11 cellular contexts compared by ENCODE assay signal in the genomic region with DNA sequence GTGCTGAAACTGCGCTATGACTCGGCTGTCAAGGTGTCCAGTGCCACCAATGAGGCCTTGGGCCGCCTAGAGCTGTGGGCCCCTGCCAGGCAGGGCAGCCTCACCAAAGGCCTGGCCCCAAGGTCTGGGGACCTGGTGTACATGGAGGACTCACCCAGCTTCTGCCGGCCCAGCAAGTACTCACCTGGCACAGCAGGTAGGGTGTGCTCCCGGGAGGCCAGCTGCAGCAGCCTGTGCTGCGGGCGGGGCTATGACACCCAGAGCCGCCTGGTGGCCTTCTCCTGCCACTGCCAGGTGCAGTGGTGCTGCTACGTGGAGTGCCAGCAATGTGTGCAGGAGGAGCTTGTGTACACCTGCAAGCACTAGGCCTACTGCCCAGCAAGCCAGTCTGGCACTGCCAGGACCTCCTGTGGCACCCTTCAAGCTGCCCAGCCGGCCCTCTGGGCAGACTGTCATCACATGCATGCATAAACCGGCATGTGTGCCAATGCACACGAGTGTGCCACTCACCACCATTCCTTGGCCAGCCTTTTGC. TPM values are rescaled to one million over a fixed set of nuclear protein-coding genes. Genes with fewer than 3 reads are reported as not detected.
A peak's percentile ranks its signal among the peaks of the same experiment; 100 is the strongest.
DNase-seq lines count a peak whose midpoint lies in the region; TF ChIP-seq lines count a peak whose summit lies in the region.
"Had no signal": no experiment of that assay in that cellular context is flagged by ENCODE, and none has a peak within 500 bp of the region (broad histone marks: within the 10 kb centered on the region; RNA-seq: fewer than 3 reads in every experiment).

No MANE protein-coding gene starts in this region.

- no peak overlapping the region for H3K27ac ChIP-seq in mammary epithelial cell (ENCODE audit: insufficient read depth, low read depth, low read length)

- in situ Hi-C loops in mammary epithelial cell (cut with MboI; ENCODE audit: low sequenced_read_pairs in 2 of 2), result no loop called here

- intact Hi-C loops in mammary epithelial cell (cut with micrococcal nuclease), result no loop called here

- H3K9ac ChIP-seq in mammary epithelial cell (ENCODE audit: insufficient read depth, low read length), result no peak overlapping the region

- no peaks in the 10 kb centered on the region for H3K4me1 Mint-ChIP-seq in progenitor cell of endocrine pancreas (ENCODE audit: low read depth)

- H3K4me2 ChIP-seq in mammary epithelial cell (ENCODE audit: insufficient read depth, low read depth, low read length), result no peak overlapping the region

- H4K20me1 ChIP-seq in mammary epithelial cell (ENCODE audit: insufficient read depth, low read length), result no peaks in the 10 kb centered on the region

- WGBS in mammary epithelial cell (ENCODE audit: low coverage, missing lambda C conversion rate), result 38% methylated on average over 12 of the region's 12 CpGs

- TF ChIP-seq CTCF in mammary epithelial cell (conservative IDR thresholded peaks at IDR 0.05 in 1 of 2, IDR thresholded peaks at IDR 0.05 in 1 of 2; ENCODE audit: extremely low read depth in 1 of 2, insufficient read depth in 1 of 2, low read depth in 1 of 2, low read length in 2 of 2), result peak; percentile 44 to 72
- TF ChIP-seq CTCF in progenitor cell of endocrine pancreas (IDR thresholded peaks at IDR 0.05; ENCODE audit: unreplicated experiment), result peak; percentile 64

- no peaks in the 10 kb centered on the region for H3K9me3 Mint-ChIP-seq in progenitor cell of endocrine pancreas (ENCODE audit: low read depth)
- H3K9me3 Mint-ChIP-seq: T-helper 1 cell treated with Interleukin-12 subunit alpha and Interleukin-12 subunit beta and Interleukin-4 antibody, amounts not matched to agents 30 μg/mL and 1 μg/mL, for 36 hours had no signal

- no peak overlapping the region for H3K4me3 Mint-ChIP-seq in progenitor cell of endocrine pancreas (ENCODE audit: low read depth)
- H3K4me3 Mint-ChIP-seq: T-helper 1 cell treated with Interleukin-12 subunit alpha and Interleukin-12 subunit beta and Interleukin-4 antibody, amounts not matched to agents 30 μg/mL and 1 μg/mL, for 36 hours had no signal

- no peak overlapping the region for H2AFZ ChIP-seq in mammary epithelial cell (ENCODE audit: low read depth, low read length)

- no peaks in the 10 kb centered on the region for H3K27me3 ChIP-seq in mammary epithelial cell (ENCODE audit: insufficient read depth, low read length)

- CTCF ChIA-PET in mammary epithelial cell (lab: Charles Lee; ENCODE audit: low non-redundant PET), result interaction anchor here (0.6 kb wide), 1 partner anchor 62 kb away, joined by 3 read pairs; no protein-coding TSS in a partner anchor

- no peaks in the 10 kb centered on the region for H3K36me3 ChIP-seq in mammary epithelial cell (ENCODE audit: insufficient read depth, low read length)

- no TSS peak for BruUV-seq in mammary epithelial cell (replicated peaks; lab: Mats Ljungman, UMichigan)

- DNase-seq in NCI-H1417 (lab: John Stamatoyannopoulos, UW), result peak; percentile 55 to 77 (median 72)
- DNase-seq in NCI-H1417 treated with DMSO at 0.1 percent for 48 hours (lab: John Stamatoyannopoulos, UW), result no peak
- DNase-seq in NCI-H146 treated with DMSO at 0.1 percent for 48 hours (lab: John Stamatoyannopoulos, UW; ENCODE audit: unreplicated experiment), result peak; percentile 87
- peak; percentile 48 for DNase-seq in mammary epithelial cell
- peak; percentile 28 for DNase-seq in progenitor cell of endocrine pancreas (ENCODE audit: low spot score, unreplicated experiment)
- no peak for DNase-seq in mesenteric fat pad (ENCODE audit: low spot score)
- DNase-seq in DMS114 treated with DMSO at 0.1 percent for 48 hours (lab: John Stamatoyannopoulos, UW; ENCODE audit: unreplicated experiment), result no peak
- no peak for DNase-seq in central memory CD4-positive, alpha-beta T cell
- DNase-seq: HCEC 1CT had no signal

- dilution Hi-C loops in mammary epithelial cell (cut with HindIII; ENCODE audit: low sequenced_read_pairs), result no loop called here

- no peak overlapping the region for H3K27ac Mint-ChIP-seq in progenitor cell of endocrine pancreas
- H3K27ac Mint-ChIP-seq: T-helper 1 cell treated with Interleukin-12 subunit alpha and Interleukin-12 subunit beta and Interleukin-4 antibody, amounts not matched to agents 30 μg/mL and 1 μg/mL, for 36 hours had no signal

- H3K36me3 Mint-ChIP-seq in progenitor cell of endocrine pancreas (ENCODE audit: insufficient read depth), result no peaks in the 10 kb centered on the region

- no peaks in the 10 kb centered on the region for H3K4me1 ChIP-seq in mammary epithelial cell (ENCODE audit: insufficient read depth, low read length)

- H3K4me3 ChIP-seq in mammary epithelial cell (replicated peaks in 1 of 3; ENCODE audit: insufficient read depth in 1 of 3, low read depth in 2 of 3, low read length in 3 of 3), result no peak overlapping the region

- no peaks in the 10 kb centered on the region for H3K9me3 ChIP-seq in mammary epithelial cell (replicated peaks; ENCODE audit: insufficient read depth, low read length)

- H3K27me3 Mint-ChIP-seq in progenitor cell of endocrine pancreas, result peaks cover 20% of the 10 kb centered on the region

- H3K79me2 ChIP-seq in mammary epithelial cell (ENCODE audit: insufficient read depth, low read length), result no peaks in the 10 kb centered on the region

RNA-seq across cellular contexts. Expression of gene WNT9B, which starts 25.0 kb away (rescaled TPM):
- total RNA-seq in mammary epithelial cell (not detected), progenitor cell of endocrine pancreas (0.98 and 2.4 TPM in 2 replicates), mesenteric fat pad (0.74 TPM)
- polyA plus RNA-seq in mammary epithelial cell, result not detected
- not detected for polyA minus RNA-seq in mammary epithelial cell
- total RNA-seq: myocyte had no signal

RNA-seq across cellular contexts. Expression of gene GOSR2, which starts 46.5 kb away (rescaled TPM):
- total RNA-seq in mammary epithelial cell (10 to 100 TPM; 38.8 to 56.8 TPM), progenitor cell of endocrine pancreas (57.1 and 63.2 TPM in 2 replicates), mesenteric fat pad (60.8 TPM)
- 42.1 TPM for polyA plus RNA-seq in mammary epithelial cell
- 21.1 TPM for polyA minus RNA-seq in mammary epithelial cell

RNA-seq across cellular contexts. Expression of gene WNT3, which starts 57.9 kb away (rescaled TPM):
- 1 to 10 TPM; 2.1 to 2.2 TPM for total RNA-seq in mammary epithelial cell
- polyA plus RNA-seq in mammary epithelial cell, result 1.5 TPM
- 0.57 TPM for polyA minus RNA-seq in mammary epithelial cell
- 7.2 and 8.1 TPM in 2 replicates for total RNA-seq in progenitor cell of endocrine pancreas
- total RNA-seq in mesenteric fat pad, result 1.9 TPM

Comparison
In these comparisons a context has a peak if more than half of its experiments do, and no peak if none do; other contexts are left out.
1. DNase-seq: peak in NCI-H1417 (3 of 3), NCI-H146 treated with DMSO at 0.1 percent for 48 hours (single experiment), mammary epithelial cell (single experiment) and progenitor cell of endocrine pancreas (single experiment); none in NCI-H1417 treated with DMSO at 0.1 percent for 48 hours (single experiment), mesenteric fat pad (single experiment), DMS114 treated with DMSO at 0.1 percent for 48 hours (single experiment) and central memory CD4-positive, alpha-beta T cell (single experiment).